Comparison of ENCODE assay signal across 11 cellular contexts in genomic region chrX:19885732-19886131, GRCh38. TPM values are rescaled to one million over a fixed set of nuclear protein-coding genes. Genes with fewer than 3 reads are reported as not detected.
DNase-seq lines count a peak whose midpoint lies in the region; ATAC-seq and TF ChIP-seq lines count a peak whose summit lies in the region.
"Had no signal": no experiment of that assay in that cellular context is flagged by ENCODE, and none has a peak within 500 bp of the region (broad histone marks: within the 10 kb centered on the region; RNA-seq: fewer than 3 reads in every experiment).

No MANE protein-coding gene starts in this region.

- H3K4me1 Mint-ChIP-seq in CD8-positive, alpha-beta T cell (ENCODE audit: low read depth), result peaks cover 66% of the 10 kb centered on the region
- peaks cover 44% of the 10 kb centered on the region for H3K4me1 Mint-ChIP-seq in activated naive CD8-positive, alpha-beta T cell treated with anti-CD3 and anti-CD28 coated beads, Interleukin-2, amount 10 ng/mL, durations not matched to agents 7 days and 5 days
- H3K4me1 Mint-ChIP-seq in nephron progenitor cell, result peaks cover 31% of the 10 kb centered on the region

- H3K27ac Mint-ChIP-seq in CD8-positive, alpha-beta T cell, result peak overlapping the region; percentile 87
- no peak overlapping the region for H3K27ac Mint-ChIP-seq in activated naive CD8-positive, alpha-beta T cell treated with anti-CD3 and anti-CD28 coated beads, Interleukin-2, amount 10 ng/mL, durations not matched to agents 7 days and 5 days
- no peak overlapping the region for H3K27ac Mint-ChIP-seq in nephron progenitor cell

- no peak overlapping the region for H3K4me3 ChIP-seq in CD8-positive, alpha-beta T cell (ENCODE audit: low read depth, low read length)
- H3K4me3 ChIP-seq in HL-60 (replicated peaks; ENCODE audit: insufficient read depth, low read length) (peak overlapping the region; percentile 56), ovary (no peak overlapping the region)

- POLR2A ChIA-PET in CD8-positive, alpha-beta T cell (lab: Charles Lee), result interaction anchor here (1.3 kb wide), 1 partner anchor 46 kb away, joined by 3 read pairs; no protein-coding TSS in a partner anchor
- POLR2A ChIA-PET in activated naive CD8-positive, alpha-beta T cell treated with anti-CD3 and anti-CD28 coated beads, Interleukin-2, amount 10 ng/mL, durations not matched to agents 7 days and 5 days (lab: Charles Lee), result interaction anchor here (0.5 to 1.6 kb wide), 2 partner anchors 45 to 98 kb away, joined by 4 to 6 read pairs; no protein-coding TSS in a partner anchor

- H3K27ac ChIP-seq in CD8-positive, alpha-beta T cell (ENCODE audit: low read depth, low read length), result no peak overlapping the region
- peak overlapping the region; percentile 73 for H3K27ac ChIP-seq in HL-60 (replicated peaks)
- H3K27ac ChIP-seq in ovary, result no peak overlapping the region
- H3K27ac ChIP-seq: pancreas had no signal

- intact Hi-C loops in CD8-positive, alpha-beta T cell (cut with DNase I, micrococcal nuclease), result loop anchor here (2.0 to 5.0 kb wide), 7 partner anchors 45 to 513 kb away; no protein-coding TSS in a partner anchor
- intact Hi-C loops in ovary (cut with DNase I), result loop anchor here in 3 of 4 donors (5.0 to 10.0 kb wide), 2 partner anchors 291 to 293 kb away; no protein-coding TSS in a partner anchor

- H3K9me3 ChIP-seq in CD8-positive, alpha-beta T cell (ENCODE audit: low read length), result no peaks in the 10 kb centered on the region
- no peaks in the 10 kb centered on the region for H3K9me3 ChIP-seq in ovary
- H3K9me3 ChIP-seq: pancreas had no signal

- H3K36me3 ChIP-seq in CD8-positive, alpha-beta T cell (ENCODE audit: insufficient read depth, low read length), result no peaks in the 10 kb centered on the region
- H3K36me3 ChIP-seq in ovary, result no peaks in the 10 kb centered on the region
- H3K36me3 ChIP-seq: pancreas had no signal

- no peaks in the 10 kb centered on the region for H3K36me3 Mint-ChIP-seq in CD8-positive, alpha-beta T cell
- peaks cover 12% of the 10 kb centered on the region for H3K36me3 Mint-ChIP-seq in activated naive CD8-positive, alpha-beta T cell treated with anti-CD3 and anti-CD28 coated beads, Interleukin-2, amount 10 ng/mL, durations not matched to agents 7 days and 5 days
- peaks cover 5% of the 10 kb centered on the region for H3K36me3 Mint-ChIP-seq in nephron progenitor cell (ENCODE audit: low read depth)

- H3K9me3 Mint-ChIP-seq in CD8-positive, alpha-beta T cell, result no peaks in the 10 kb centered on the region
- no peaks in the 10 kb centered on the region for H3K9me3 Mint-ChIP-seq in activated naive CD8-positive, alpha-beta T cell treated with anti-CD3 and anti-CD28 coated beads, Interleukin-2, amount 10 ng/mL, durations not matched to agents 7 days and 5 days
- H3K9me3 Mint-ChIP-seq in nephron progenitor cell, result peaks cover 59% of the 10 kb centered on the region

- WGBS in ovary, 3 donors, result 73 to 88% (median 80%) methylated on average over 2 of the region's 2 CpGs

- no peak for TF ChIP-seq POLR2A in ovary (IDR thresholded peaks at IDR 0.05)

- H3K27me3 ChIP-seq in CD8-positive, alpha-beta T cell (ENCODE audit: insufficient read depth, low read length), result no peaks in the 10 kb centered on the region
- H3K27me3 ChIP-seq in HL-60 (ENCODE audit: insufficient read depth, poor library complexity, severe bottlenecking), result no peaks in the 10 kb centered on the region
- no peaks in the 10 kb centered on the region for H3K27me3 ChIP-seq in ovary
- H3K27me3 ChIP-seq: pancreas had no signal

- no peak for TF ChIP-seq CTCF in CD8-positive, alpha-beta T cell (IDR thresholded peaks at IDR 0.05)
- TF ChIP-seq CTCF in HL-60 (IDR thresholded peaks at IDR 0.05; ENCODE audit: insufficient read depth, low read length) (no peak), nephron progenitor cell (IDR thresholded peaks at IDR 0.05) (no peak), ovary (IDR thresholded peaks at IDR 0.05) (no peak)

- peaks cover 30% of the 10 kb centered on the region for H3K4me1 ChIP-seq in CD8-positive, alpha-beta T cell (ENCODE audit: insufficient read depth, low read length)
- H3K4me1 ChIP-seq in ovary (ENCODE audit: insufficient read depth), result no peaks in the 10 kb centered on the region
- H3K4me1 ChIP-seq: pancreas had no signal

- no peak for ATAC-seq in CD8-positive, alpha-beta T cell
- no peak for ATAC-seq in activated naive CD8-positive, alpha-beta T cell treated with anti-CD3 and anti-CD28 coated beads, Interleukin-2, amount 10 ng/mL, durations not matched to agents 7 days and 5 days (ENCODE audit: low read depth)
- ATAC-seq: pancreas had no signal

- CTCF ChIA-PET in CD8-positive, alpha-beta T cell (lab: Charles Lee), result interaction anchor here (0.9 kb wide), 1 partner anchor 86 kb away, joined by 3 read pairs; no protein-coding TSS in a partner anchor

- H3K27me3 Mint-ChIP-seq in CD8-positive, alpha-beta T cell (ENCODE audit: low read depth), result no peaks in the 10 kb centered on the region
- no peaks in the 10 kb centered on the region for H3K27me3 Mint-ChIP-seq in activated naive CD8-positive, alpha-beta T cell treated with anti-CD3 and anti-CD28 coated beads, Interleukin-2, amount 10 ng/mL, durations not matched to agents 7 days and 5 days
- peaks cover 19% of the 10 kb centered on the region for H3K27me3 Mint-ChIP-seq in nephron progenitor cell (ENCODE audit: low read depth, poor library complexity)

- H3K4me3 Mint-ChIP-seq in CD8-positive, alpha-beta T cell, result peak overlapping the region; percentile 75
- H3K4me3 Mint-ChIP-seq in activated naive CD8-positive, alpha-beta T cell treated with anti-CD3 and anti-CD28 coated beads, Interleukin-2, amount 10 ng/mL, durations not matched to agents 7 days and 5 days, result peak overlapping the region; percentile 74
- H3K4me3 Mint-ChIP-seq in nephron progenitor cell, result peak overlapping the region; percentile 89

- DNase-seq in CD8-positive, alpha-beta T cell, result no peak
- DNase-seq in HL-60 (ENCODE audit: low read depth in 1 of 2, low spot score in 1 of 2), result no peak
- DNase-seq in activated naive CD8-positive, alpha-beta T cell treated with anti-CD3 and anti-CD28 coated beads, Interleukin-2, amount 10 ng/mL, durations not matched to agents 7 days and 5 days, result no peak
- DNase-seq in nephron progenitor cell, result no peak
- no peak for DNase-seq in NCI-H1694 (lab: John Stamatoyannopoulos, UW)
- DNase-seq in NCI-H1048 (lab: John Stamatoyannopoulos, UW), result no peak
- no peak for DNase-seq in ovary
- DNase-seq in SW480 (ENCODE audit: low spot score), result no peak
- DNase-seq: foreskin melanocyte, GOT3, pancreas had no signal

- no peak for TF ChIP-seq EP300 in ovary (IDR thresholded peaks at IDR 0.05)

RNA-seq across cellular contexts. Expression of gene SH3KBP1, which starts 1.7 kb away (rescaled TPM):
- total RNA-seq in CD8-positive, alpha-beta T cell, result 10 to 100 TPM; 53.5 to 60.6 TPM
- 100 to 1,000 TPM; 108 TPM for total RNA-seq in activated naive CD8-positive, alpha-beta T cell treated with anti-CD3 and anti-CD28 coated beads, Interleukin-2, amount 10 ng/mL, durations not matched to agents 7 days and 5 days
- total RNA-seq in ovary, result 10 to 100 TPM in 3 of 7 donors, 1 to 10 TPM in 4; 4.9 to 16.6 (median 9.8) TPM
- 10 to 100 TPM in 1 of 2 donors, 1 to 10 TPM in 1; 8.3 to 43.7 TPM for polyA plus RNA-seq in ovary
